ENCODE assay signal across 9 cellular contexts in the genomic region with DNA sequence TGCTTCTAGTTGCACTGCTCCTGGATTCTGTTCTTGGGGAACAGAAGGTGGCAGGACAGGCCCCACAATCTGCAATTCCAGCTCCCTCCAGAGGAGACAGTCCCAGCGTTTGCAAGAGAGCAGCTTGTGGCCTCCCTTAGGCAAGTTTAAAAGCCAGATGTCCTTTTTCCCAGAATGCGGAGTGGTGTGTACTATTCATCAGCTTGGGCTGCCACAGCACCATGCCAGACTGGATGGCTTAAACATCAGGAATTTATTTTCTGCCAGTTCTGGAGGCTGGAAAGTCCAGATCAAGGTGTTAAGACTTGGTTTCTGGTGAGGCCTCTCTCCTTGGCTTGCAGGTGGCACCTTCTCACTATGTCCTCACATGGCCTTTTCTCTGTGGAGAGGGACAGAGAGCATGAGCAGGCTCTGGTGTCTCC. TPM values are rescaled to one million over a fixed set of nuclear protein-coding genes. Genes with fewer than 3 reads are reported as not detected.
DNase-seq lines count a peak whose midpoint lies in the region; ATAC-seq, FAIRE-seq and TF ChIP-seq lines count a peak whose summit lies in the region.
"Had no signal": no experiment of that assay in that cellular context is flagged by ENCODE, and none has a peak within 500 bp of the region (broad histone marks: within the 10 kb centered on the region; RNA-seq: fewer than 3 reads in every experiment).

No MANE protein-coding gene starts in this region.

- no peak overlapping the region for H3K27ac ChIP-seq in HepG2 (ENCODE audit: extremely low read length, insufficient read depth, low read length)

- no peak for TF ChIP-seq RAD21 in HepG2 (CRISPR knock-in tag; IDR thresholded peaks at IDR 0.05)

- FAIRE-seq in HepG2 (lab: Jason Lieb, UNC) (peak; percentile 18), H54 (lab: Jason Lieb, UNC) (no peak)

- H3K9me3 ChIP-seq in HepG2 (ENCODE audit: low read length), result peaks cover 17% of the 10 kb centered on the region

- H3K4me3 Mint-ChIP-seq in Calu3 (ENCODE audit: low read depth, unreplicated experiment), result no peak overlapping the region

- no peak overlapping the region for H3K27ac Mint-ChIP-seq in Calu3 (ENCODE audit: unreplicated experiment)

- CTCF ChIA-PET in Calu3 (lab: Charles Lee), result no interaction called here
- CTCF ChIA-PET in HepG2 (lab: Yijun Ruan, JAX; ENCODE audit: low intra/inter-chr PET ratio, low total read pairs), result no interaction called here

- H3K4me2 ChIP-seq in HepG2 (ENCODE audit: low read depth, low read length), result no peak overlapping the region

- WGBS in HepG2 (ENCODE audit: low lambda C conversion rate), result no CpG with 5 or more reads among the region's 2 CpGs

- TF ChIP-seq EP300 in HepG2 (IDR thresholded peaks at IDR 0.05; ENCODE audit: low read depth in 2 of 2, low read length in 2 of 2) (no peak), HepG2 (CRISPR knock-in tag; IDR thresholded peaks at IDR 0.05; ENCODE audit: borderline replicate concordance) (no peak)

- ATAC-seq in HepG2 (peak; percentile 80), HG03354 (IDR thresholded peaks at IDR 0.05; ENCODE audit: poor library complexity, severe bottlenecking, unreplicated experiment) (no peak), GM18870 (IDR thresholded peaks at IDR 0.05; ENCODE audit: unreplicated experiment) (no peak), GM18517 (IDR thresholded peaks at IDR 0.05; ENCODE audit: unreplicated experiment) (no peak)

- H3K4me3 ChIP-seq in WI38 (ENCODE audit: low read depth, low read length), result no peak overlapping the region
- no peak overlapping the region for H3K4me3 ChIP-seq in HepG2 (replicated peaks in 1 of 3; ENCODE audit: insufficient read depth in 1 of 3, low read depth in 2 of 3, low read length in 3 of 3)

- POLR2A ChIA-PET in HepG2 (lab: Yijun Ruan, JAX), result no interaction called here

- H3K9me3 Mint-ChIP-seq in Calu3 (ENCODE audit: low read depth, unreplicated experiment), result no peaks in the 10 kb centered on the region

- H3K27me3 Mint-ChIP-seq in Calu3 (ENCODE audit: unreplicated experiment), result peaks cover 36% of the 10 kb centered on the region

- H3K36me3 Mint-ChIP-seq in Calu3 (ENCODE audit: insufficient read depth, unreplicated experiment), result peaks cover 14% of the 10 kb centered on the region

- peaks cover 0 to 8% of the 10 kb centered on the region in 2 experiments; a peak in 1 of 5 replicates for H3K27me3 ChIP-seq in HepG2 (ENCODE audit: control insufficient read depth in 1 of 2, insufficient read depth in 2 of 2, low read length in 2 of 2)

- in situ Hi-C loops in HepG2 (cut with HindIII; ENCODE audit: extremely low pct_ligation_motif_present, low pct_unique_long_range_greater_than_20kb), result no loop called here

- peaks cover 14% of the 10 kb centered on the region for H3K4me1 ChIP-seq in HepG2 (ENCODE audit: insufficient read depth, low read length)

- intact Hi-C loops in Calu3 (cut with micrococcal nuclease; ENCODE audit: unreplicated experiment) (no loop called here), HepG2 (cut with micrococcal nuclease; ENCODE audit: unreplicated experiment) (loop anchor here (5.0 kb wide), 1 partner anchor 307 kb away; no protein-coding TSS in a partner anchor)

- no peaks in the 10 kb centered on the region for H3K79me2 ChIP-seq in HepG2 (ENCODE audit: insufficient read depth, low read length)

- BruUV-seq in Calu3 (replicated peaks; lab: Mats Ljungman, UMichigan) (no TSS peak), HepG2 (replicated peaks; lab: Mats Ljungman, UMichigan) (no TSS peak)

- H2AFZ ChIP-seq in HepG2 (ENCODE audit: low read length), result no peak overlapping the region

- H3K9ac ChIP-seq in HepG2 (ENCODE audit: insufficient read depth, low read depth, low read length), result no peak overlapping the region

- peak; percentile 67 for DNase-seq in Calu3
- peak; percentile 43 for DNase-seq in HT-29 (ENCODE audit: low spot score)
- DNase-seq in HepG2 (ENCODE audit: low spot score), result peak; percentile 32
- DNase-seq in H54 (ENCODE audit: insufficient read length, low spot score), result no peak

- H3K36me3 ChIP-seq in HepG2 (replicated peaks in 1 of 2; ENCODE audit: control insufficient read depth in 1 of 2, insufficient read depth in 2 of 2, low read length in 2 of 2), result no peaks in the 10 kb centered on the region

- peaks cover 29% of the 10 kb centered on the region for H3K4me1 Mint-ChIP-seq in Calu3 (ENCODE audit: low read depth, unreplicated experiment)

- TF ChIP-seq CTCF in Calu3 (IDR thresholded peaks at IDR 0.05; ENCODE audit: unreplicated experiment) (peak; percentile 54), WI38 (IDR thresholded peaks at IDR 0.05; ENCODE audit: low read depth, low read length) (peak; percentile 67), HepG2 (CRISPR knock-in tag; IDR thresholded peaks at IDR 0.05) (no peak)

- no peaks in the 10 kb centered on the region for H4K20me1 ChIP-seq in HepG2 (ENCODE audit: insufficient read depth, low read length)

- TF ChIP-seq POLR2A in HepG2 (IDR thresholded peaks at IDR 0.05; ENCODE audit: insufficient read depth in 1 of 2, low read depth in 2 of 2, low read length in 2 of 2) (no peak), H54 (IDR thresholded peaks at IDR 0.05; ENCODE audit: low read depth, low read length) (no peak)

RNA-seq across cellular contexts. Expression of gene MIAT, which starts 11.7 kb away (rescaled TPM):
- 0.52 and 0.64 TPM in 2 replicates for total RNA-seq in Calu3 (2022)
- 0.23 and 0.31 TPM in 2 replicates for total RNA-seq in HT-29 (2014; rRNA removed; shearing (Covaris generic))
- 0.04 TPM in 1 of 2 replicates, not detected in the other for total RNA-seq in HepG2 (2016; rRNA removed; fragmentation: Illumina TruSeq; extraction: Trizol)
- total RNA-seq in HepG2 (2016; cell fraction: cytosol; rRNA removed; fragmentation: Illumina TruSeq; extraction: Trizol; ENCODE audit: low read depth), result not detected in 2 replicates
- total RNA-seq in HepG2 (2016; cell fraction: insoluble cytoplasmic fraction; rRNA removed; fragmentation: Illumina TruSeq; extraction: Trizol), result 0.03 and 0.06 TPM in 2 replicates
- total RNA-seq in HepG2 (2016; cell fraction: membrane; rRNA removed; fragmentation: Illumina TruSeq; extraction: Trizol), result 0.03 TPM in 2 replicates
- 0.22 TPM in 2 replicates for total RNA-seq in HepG2 (2016; cell fraction: nucleus; rRNA removed; fragmentation: Illumina TruSeq; extraction: Trizol)
- polyA plus RNA-seq in HepG2 (2011; rRNA removed), result under 0.01 TPM in 1 of 2 replicates, not detected in the other
- 0.01 TPM in 1 of 2 replicates, not detected in the other for polyA plus RNA-seq in HepG2 (2011; cell fraction: cytosol; rRNA removed)
- polyA plus RNA-seq in HepG2 (2011; cell fraction: nucleus; rRNA removed), result 0.02 and 0.03 TPM in 2 replicates
- not detected in 2 replicates for polyA plus RNA-seq in HepG2 (2012)
- not detected in 2 replicates for polyA plus RNA-seq in HepG2 (2016; cell fraction: cytosol; fragmentation: Illumina TruSeq; extraction: Trizol; ENCODE audit: low read depth)
- not detected in 2 replicates for polyA plus RNA-seq in HepG2 (2016; cell fraction: insoluble cytoplasmic fraction; fragmentation: Illumina TruSeq; extraction: Trizol; ENCODE audit: low read depth)
- polyA plus RNA-seq in HepG2 (2016; cell fraction: membrane; fragmentation: Illumina TruSeq; extraction: Trizol; ENCODE audit: low read depth), result not detected in 2 replicates
- polyA plus RNA-seq in HepG2 (2016; cell fraction: nucleus; fragmentation: Illumina TruSeq; extraction: Trizol; ENCODE audit: insufficient read depth, low read depth), result not detected in 2 replicates
- polyA minus RNA-seq in HepG2 (2011; rRNA and poly(A)+ RNA removed; ENCODE audit: low replicate concordance), result 0.02 and 0.14 TPM in 2 replicates
- polyA minus RNA-seq in HepG2 (2011; cell fraction: cytosol; rRNA and poly(A)+ RNA removed), result not detected in 2 replicates
- 0.13 and 0.25 TPM in 2 replicates for polyA minus RNA-seq in HepG2 (2011; cell fraction: nucleus; rRNA and poly(A)+ RNA removed)

RNA-seq across cellular contexts. Expression of gene CRYBA4, which starts 47.3 kb away (rescaled TPM):
- total RNA-seq in Calu3 (2022) (not detected in 2 replicates), HepG2 (2016; rRNA removed; fragmentation: Illumina TruSeq; extraction: Trizol) (not detected in 2 replicates)
- total RNA-seq in HT-29 (2014; rRNA removed; shearing (Covaris generic)), result not detected in 2 replicates
- total RNA-seq in HepG2 (2016; cell fraction: cytosol; rRNA removed; fragmentation: Illumina TruSeq; extraction: Trizol; ENCODE audit: low read depth), result not detected in 2 replicates
- not detected in 2 replicates for total RNA-seq in HepG2 (2016; cell fraction: insoluble cytoplasmic fraction; rRNA removed; fragmentation: Illumina TruSeq; extraction: Trizol)
- not detected in 2 replicates for total RNA-seq in HepG2 (2016; cell fraction: membrane; rRNA removed; fragmentation: Illumina TruSeq; extraction: Trizol)
- total RNA-seq in HepG2 (2016; cell fraction: nucleus; rRNA removed; fragmentation: Illumina TruSeq; extraction: Trizol), result not detected in 2 replicates
- not detected in 2 replicates for polyA plus RNA-seq in HepG2 (2011; rRNA removed)
- polyA plus RNA-seq in HepG2 (2011; cell fraction: cytosol; rRNA removed), result not detected in 2 replicates
- polyA plus RNA-seq in HepG2 (2011; cell fraction: nucleus; rRNA removed), result not detected in 2 replicates
- polyA plus RNA-seq in HepG2 (2012), result not detected in 2 replicates
- not detected in 2 replicates for polyA plus RNA-seq in HepG2 (2016; cell fraction: cytosol; fragmentation: Illumina TruSeq; extraction: Trizol; ENCODE audit: low read depth)
- not detected in 2 replicates for polyA plus RNA-seq in HepG2 (2016; cell fraction: insoluble cytoplasmic fraction; fragmentation: Illumina TruSeq; extraction: Trizol; ENCODE audit: low read depth)
- not detected in 2 replicates for polyA plus RNA-seq in HepG2 (2016; cell fraction: membrane; fragmentation: Illumina TruSeq; extraction: Trizol; ENCODE audit: low read depth)
- polyA plus RNA-seq in HepG2 (2016; cell fraction: nucleus; fragmentation: Illumina TruSeq; extraction: Trizol; ENCODE audit: insufficient read depth, low read depth), result not detected in 2 replicates
- not detected in 2 replicates for polyA minus RNA-seq in HepG2 (2011; rRNA and poly(A)+ RNA removed; ENCODE audit: low replicate concordance)
- polyA minus RNA-seq in HepG2 (2011; cell fraction: cytosol; rRNA and poly(A)+ RNA removed), result not detected in 2 replicates
- not detected in 2 replicates for polyA minus RNA-seq in HepG2 (2011; cell fraction: nucleus; rRNA and poly(A)+ RNA removed)

RNA-seq across cellular contexts. Expression of gene CRYBB1, which starts 51.2 kb away (rescaled TPM):
- total RNA-seq in Calu3 (2022), result not detected in 2 replicates
- not detected in 2 replicates for total RNA-seq in HT-29 (2014; rRNA removed; shearing (Covaris generic))
- not detected in 2 replicates for total RNA-seq in HepG2 (2016; rRNA removed; fragmentation: Illumina TruSeq; extraction: Trizol)
- not detected in 2 replicates for total RNA-seq in HepG2 (2016; cell fraction: cytosol; rRNA removed; fragmentation: Illumina TruSeq; extraction: Trizol; ENCODE audit: low read depth)
- total RNA-seq in HepG2 (2016; cell fraction: insoluble cytoplasmic fraction; rRNA removed; fragmentation: Illumina TruSeq; extraction: Trizol), result not detected in 2 replicates
- not detected in 2 replicates for total RNA-seq in HepG2 (2016; cell fraction: membrane; rRNA removed; fragmentation: Illumina TruSeq; extraction: Trizol)
- total RNA-seq in HepG2 (2016; cell fraction: nucleus; rRNA removed; fragmentation: Illumina TruSeq; extraction: Trizol), result not detected in 2 replicates
- polyA plus RNA-seq in HepG2 (2011; rRNA removed), result not detected in 2 replicates
- polyA plus RNA-seq in HepG2 (2011; cell fraction: cytosol; rRNA removed), result not detected in 2 replicates
- polyA plus RNA-seq in HepG2 (2011; cell fraction: nucleus; rRNA removed), result not detected in 2 replicates
- not detected in 2 replicates for polyA plus RNA-seq in HepG2 (2012)
- polyA plus RNA-seq in HepG2 (2016; cell fraction: cytosol; fragmentation: Illumina TruSeq; extraction: Trizol; ENCODE audit: low read depth), result not detected in 2 replicates
- polyA plus RNA-seq in HepG2 (2016; cell fraction: insoluble cytoplasmic fraction; fragmentation: Illumina TruSeq; extraction: Trizol; ENCODE audit: low read depth), result not detected in 2 replicates
- not detected in 2 replicates for polyA plus RNA-seq in HepG2 (2016; cell fraction: membrane; fragmentation: Illumina TruSeq; extraction: Trizol; ENCODE audit: low read depth)
- polyA plus RNA-seq in HepG2 (2016; cell fraction: nucleus; fragmentation: Illumina TruSeq; extraction: Trizol; ENCODE audit: insufficient read depth, low read depth), result not detected in 2 replicates
- polyA minus RNA-seq in HepG2 (2011; rRNA and poly(A)+ RNA removed; ENCODE audit: low replicate concordance), result not detected in 2 replicates
- polyA minus RNA-seq in HepG2 (2011; cell fraction: cytosol; rRNA and poly(A)+ RNA removed), result not detected in 2 replicates
- polyA minus RNA-seq in HepG2 (2011; cell fraction: nucleus; rRNA and poly(A)+ RNA removed), result not detected in 2 replicates
- total RNA-seq: T-helper 1 cell treated with Interleukin-12 subunit alpha and Interleukin-12 subunit beta and Interleukin-4 antibody, amounts not matched to agents 30 ng/mL and 1 ng/mL, for 36 hours had no signal
